Comparison of ENCODE assay signal across 9 cellular contexts in the genomic region with DNA sequence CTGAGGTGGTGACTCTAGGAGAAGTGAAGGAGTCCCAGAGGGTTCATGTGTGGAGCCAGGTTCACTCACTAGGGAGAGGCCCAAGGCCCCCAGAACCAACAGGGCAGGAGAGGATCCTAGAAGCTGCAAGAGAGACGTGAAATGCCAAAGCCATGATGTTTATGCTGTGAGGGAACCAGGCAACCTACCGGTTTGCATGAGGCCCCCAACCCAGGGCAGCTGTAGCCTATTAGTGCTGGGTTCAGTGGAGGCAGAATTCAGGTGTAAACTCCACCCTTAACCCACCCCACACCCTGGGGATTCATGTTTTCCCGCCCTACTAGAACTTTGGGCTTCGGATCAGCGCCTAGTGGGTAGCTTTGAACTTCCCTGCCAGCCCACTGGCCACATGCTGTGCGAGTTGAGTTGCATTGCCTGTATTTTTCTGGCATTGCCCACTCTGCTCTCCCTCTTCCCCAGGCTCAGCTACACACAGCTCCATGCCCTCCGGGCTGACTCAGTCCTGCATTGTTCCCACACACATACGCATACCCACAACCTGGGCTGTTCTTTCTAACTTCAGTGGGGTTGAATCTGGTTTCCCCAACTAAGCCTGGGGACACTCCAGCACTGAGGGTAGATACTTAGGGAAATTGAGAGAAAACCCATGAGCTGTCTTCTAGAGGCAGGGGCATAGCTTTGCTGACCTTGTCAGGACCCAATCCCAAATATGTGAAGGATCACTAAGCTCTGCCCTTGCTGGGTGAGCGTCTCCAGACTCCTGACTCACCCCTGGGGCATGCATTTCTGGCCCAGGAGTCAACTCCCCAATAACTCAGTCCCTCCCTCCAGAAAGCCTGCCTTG. TPM values are rescaled to one million over a fixed set of nuclear protein-coding genes. Genes with fewer than 3 reads are reported as not detected.
DNase-seq lines count a peak whose midpoint lies in the region; ATAC-seq, FAIRE-seq and TF ChIP-seq lines count a peak whose summit lies in the region.
"Had no signal": no experiment of that assay in that cellular context is flagged by ENCODE, and none has a peak within 500 bp of the region (broad histone marks: within the 10 kb centered on the region; RNA-seq: fewer than 3 reads in every experiment).

No MANE protein-coding gene starts in this region.

- DNase-seq in left ventricle myocardium inferior (no peak), Right ventricle myocardium inferior (ENCODE audit: missing footprints) (no peak), astrocyte of the spinal cord (ENCODE audit: low read depth, low spot score) (peak; percentile 58), kidney (peak; percentile 54), urothelium cell line (ENCODE audit: low spot score) (no peak), NCI-H187 treated with DMSO at 0.1 percent for 48 hours (lab: John Stamatoyannopoulos, UW) (no peak)

- intact Hi-C loops in left ventricle myocardium inferior (cut with micrococcal nuclease), result loop anchor here (10.0 kb wide), 1 partner anchor 93 kb away; no protein-coding TSS in a partner anchor
- intact Hi-C loops in Right ventricle myocardium inferior (cut with DNase I), result loop anchor here (2.0 kb wide), 1 partner anchor 51 kb away; the partner anchor contains the start of gene NKTR
- intact Hi-C loops in kidney (cut with DNase I), result no loop called here

- no peak for TF ChIP-seq CTCF in left ventricle myocardium inferior (IDR thresholded peaks at IDR 0.05; ENCODE audit: borderline replicate concordance)
- TF ChIP-seq CTCF in astrocyte of the spinal cord (IDR thresholded peaks at IDR 0.05; ENCODE audit: low read depth, low read length), result no peak
- no peak for TF ChIP-seq CTCF in kidney (IDR thresholded peaks at IDR 0.05; ENCODE audit: borderline replicate concordance, extremely low read depth, insufficient read depth)

- H3K4me3 ChIP-seq in left ventricle myocardium inferior (peak overlapping the region; percentile 81), astrocyte of the spinal cord (ENCODE audit: low read depth, low read length) (no peak overlapping the region), kidney (ENCODE audit: low read length in 2 of 2) (no peak overlapping the region)

- H3K36me3 ChIP-seq in left ventricle myocardium inferior, result peaks cover 25% of the 10 kb centered on the region
- H3K36me3 ChIP-seq in kidney (ENCODE audit: control insufficient read depth in 1 of 2, insufficient read depth in 2 of 2, low read length in 2 of 2), result peaks cover 0 to under 1% of the 10 kb centered on the region in 2 donors

- H3K9me3 ChIP-seq in left ventricle myocardium inferior (replicated peaks) (no peaks in the 10 kb centered on the region), kidney (ENCODE audit: control insufficient read depth in 1 of 2, low read length in 2 of 2) (no peaks in the 10 kb centered on the region)

- H3K9ac ChIP-seq in kidney (ENCODE audit: low read length in 2 of 2), result no peak overlapping the region

- H3K4me1 ChIP-seq in left ventricle myocardium inferior, result peaks cover 80% of the 10 kb centered on the region
- peaks cover 10 to 23% of the 10 kb centered on the region in 2 donors for H3K4me1 ChIP-seq in kidney (ENCODE audit: control insufficient read depth in 1 of 2, insufficient read depth in 1 of 2, low read depth in 1 of 2, low read length in 2 of 2)

- H3K27me3 ChIP-seq in left ventricle myocardium inferior (ENCODE audit: low read depth), result no peaks in the 10 kb centered on the region

- ATAC-seq in Right ventricle myocardium inferior, result no peak
- ATAC-seq in GM21619 (IDR thresholded peaks at IDR 0.05; ENCODE audit: unreplicated experiment), result no peak
- ATAC-seq in GM21576 (IDR thresholded peaks at IDR 0.05; ENCODE audit: unreplicated experiment), result no peak

- in situ Hi-C loops in astrocyte of the spinal cord (cut with HindIII; ENCODE audit: low sequenced_read_pairs), result no loop called here

- FAIRE-seq in kidney (lab: Jason Lieb, UNC) (no peak), urothelium cell line (lab: Jason Lieb, UNC) (peak; percentile 61)

- H3K27ac ChIP-seq in left ventricle myocardium inferior (replicated peaks) (peak overlapping the region; percentile 96), kidney (ENCODE audit: low read depth in 2 of 2, low read length in 2 of 2) (no peak overlapping the region)

RNA-seq across cellular contexts. Expression of gene ZBTB47, which starts 2.0 kb away (rescaled TPM):
- total RNA-seq in left ventricle myocardium inferior, result 118 TPM
- 80.2 TPM for total RNA-seq in Right ventricle myocardium inferior
- 26.6 TPM for total RNA-seq in kidney
- polyA plus RNA-seq in kidney (ENCODE audit: insufficient read depth, low read depth, low replicate concordance), result 7.8 TPM

RNA-seq across cellular contexts. Expression of gene KLHL40, which starts 33.9 kb away (rescaled TPM):
- 0.22 TPM for total RNA-seq in left ventricle myocardium inferior
- not detected for total RNA-seq in Right ventricle myocardium inferior
- not detected for total RNA-seq in kidney
- not detected for polyA plus RNA-seq in kidney (ENCODE audit: insufficient read depth, low read depth, low replicate concordance)
- total RNA-seq: posterior vena cava had no signal

RNA-seq across cellular contexts. Expression of gene NKTR, which starts 51.0 kb away (rescaled TPM):
- total RNA-seq in left ventricle myocardium inferior (20.0 TPM), Right ventricle myocardium inferior (21.2 TPM), kidney (81.1 TPM)
- 9.2 TPM for polyA plus RNA-seq in kidney (ENCODE audit: insufficient read depth, low read depth, low replicate concordance)

RNA-seq across cellular contexts. Expression of gene HHATL, which starts 51.1 kb away (rescaled TPM):
- 552 TPM for total RNA-seq in left ventricle myocardium inferior
- 440 TPM for total RNA-seq in Right ventricle myocardium inferior
- total RNA-seq in kidney, result not detected
- polyA plus RNA-seq in kidney (ENCODE audit: insufficient read depth, low read depth, low replicate concordance), result not detected

Comparison
In these comparisons a context has a peak if more than half of its experiments do, and no peak if none do; other contexts are left out.
1. DNase-seq: peak in astrocyte of the spinal cord (single experiment) and kidney (single experiment); none in left ventricle myocardium inferior (single experiment), Right ventricle myocardium inferior (single experiment), urothelium cell line (single experiment) and NCI-H187 treated with DMSO at 0.1 percent for 48 hours (single experiment).